9 cellular contexts compared by ENCODE assay signal in the genomic region with DNA sequence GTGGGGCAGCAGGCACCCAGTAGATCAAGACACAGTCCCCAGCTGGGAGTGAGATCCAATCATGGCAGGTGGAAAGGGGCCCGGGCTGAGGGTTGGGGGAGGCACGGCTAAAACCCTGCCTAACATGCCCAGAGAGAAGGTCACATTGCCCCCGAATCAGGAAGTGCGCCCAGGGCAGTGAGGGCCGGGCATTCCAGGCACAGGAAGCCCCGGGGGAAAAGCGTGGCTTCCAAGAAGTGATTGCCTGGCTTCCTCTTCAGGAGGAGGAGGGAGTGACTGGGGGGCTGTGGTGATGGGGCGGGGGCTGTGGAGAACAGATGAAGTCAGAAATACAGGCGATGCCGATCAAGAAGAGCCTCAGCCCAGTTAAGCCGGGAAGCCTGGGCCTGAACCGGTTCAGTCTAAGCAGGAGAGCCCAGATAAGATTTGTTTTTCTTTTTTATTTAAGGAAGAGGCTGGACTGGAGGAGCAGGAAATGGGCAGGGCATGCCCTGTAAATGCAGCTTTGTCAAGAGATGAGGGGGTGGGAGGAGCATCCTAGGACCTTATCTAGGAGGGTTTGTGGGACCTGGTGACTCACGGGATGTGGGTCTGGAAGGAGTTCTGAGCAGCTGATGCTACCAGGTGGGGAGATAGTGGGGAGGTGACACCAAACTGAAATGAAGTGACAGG.
A peak's percentile ranks its signal among the peaks of the same experiment; 100 is the strongest.
DNase-seq lines count a peak whose midpoint lies in the region; ATAC-seq, FAIRE-seq and TF ChIP-seq lines count a peak whose summit lies in the region.
"Had no signal": no experiment of that assay in that cellular context is flagged by ENCODE, and none has a peak within 500 bp of the region (broad histone marks: within the 10 kb centered on the region; RNA-seq: fewer than 3 reads in every experiment).

No MANE protein-coding gene starts in this region.

- POLR2A ChIA-PET in GM12878 (lab: Charles Lee) = interaction anchor here (0.9 to 1.6 kb wide), 5 partner anchors 10 to 46 kb away, joined by 3 to 4 read pairs (median 4); no protein-coding TSS in a partner anchor

- no peaks in the 10 kb centered on the region for H4K20me1 ChIP-seq in GM12878 (ENCODE audit: control insufficient read depth, insufficient read depth)

- SMC1A ChIA-PET in GM12878 (lab: Charles Lee; ENCODE audit: uncharacterized antibody, unreplicated experiment) = interaction anchor here (1.0 to 1.7 kb wide), 6 partner anchors 11 to 75 kb away, joined by 3 to 4 read pairs (median 3); no protein-coding TSS in a partner anchor

- RAD21 ChIA-PET in GM12878 (lab: Charles Lee; ENCODE audit: unreplicated experiment) = no interaction called here

- no peak for TF ChIP-seq RAD21 in GM12878 (IDR thresholded peaks at IDR 0.05; ENCODE audit: insufficient read depth, low read depth, low read length)

- CTCF ChIA-PET in GM12878 (lab: Yijun Ruan, JAX) = interaction anchor here (0.7 to 1.6 kb wide), 6 partner anchors 8 to 90 kb away, joined by 3 to 6 read pairs (median 4); no protein-coding TSS in a partner anchor

- no peak overlapping the region for H3K27ac ChIP-seq in GM12878 (ENCODE audit: control insufficient read depth, insufficient read depth)

- TF ChIP-seq EP300 in GM12878 (IDR thresholded peaks at IDR 0.05; ENCODE audit: borderline replicate concordance in 1 of 2, control insufficient read depth in 1 of 2, low read depth in 2 of 2, low read length in 2 of 2) = no peak

- H3K4me3 ChIP-seq in BE2C (ENCODE audit: low read depth, low read length) (peak overlapping the region; percentile 5; the same call in 1 of the 2 replicates), GM12878 (no peak overlapping the region)

- DNase-seq in BE2C (peak; percentile 80), T1000 (lab: John Stamatoyannopoulos, UW) (peak; percentile 72), GM12878 (ENCODE audit: low read depth, low spot score) (no peak), left kidney (ENCODE audit: low read depth, low spot score) (peak; percentile 33), NCI-H1436 treated with DMSO at 0.1 percent for 48 hours (lab: John Stamatoyannopoulos, UW) (no peak), ecto neural progenitor cell (ENCODE audit: low spot score) (no peak)
- peak; percentile 35 for DNase-seq in stimulated activated CD8-positive, alpha-beta memory T cell treated with anti-CD3 and anti-CD28 coated beads, Interleukin-12 subunit alpha, Interleukin-12 subunit beta, amount 100 ng/mL, for 24 hours (ENCODE audit: extremely low read depth)

- H2AFZ ChIP-seq in GM12878 (ENCODE audit: control insufficient read depth, low read depth, low read length) = peak overlapping the region; percentile 20; the same call in 1 of the 2 replicates

- no peak for TF ChIP-seq POLR2A in GM12878 (IDR thresholded peaks at IDR 0.05; ENCODE audit: low read depth, low read length)

- ATAC-seq in HG02759 (IDR thresholded peaks at IDR 0.05; ENCODE audit: unreplicated experiment) = peak; percentile 72
- ATAC-seq in GM12878 = peak; percentile 62

- no peak overlapping the region for H3K9ac ChIP-seq in GM12878 (ENCODE audit: control insufficient read depth, insufficient read depth, low read length)

- BruUV-seq in GM12878 (replicated peaks; lab: Mats Ljungman, UMichigan) = no TSS peak

- no peak overlapping the region for H3K4me2 ChIP-seq in GM12878 (ENCODE audit: control insufficient read depth, insufficient read depth)

- H3K9me3 ChIP-seq in BE2C (peaks cover 3% of the 10 kb centered on the region), GM12878 (replicated peaks; ENCODE audit: control insufficient read depth, insufficient read depth, low read length) (peaks cover 14% of the 10 kb centered on the region)

- WGBS in GM12878 (ENCODE audit: insufficient coverage, insufficient replicate concordance, low lambda C conversion rate, missing lambda C conversion rate) = 47% methylated on average over 13 of the region's 13 CpGs

- H3K79me2 ChIP-seq in GM12878 (ENCODE audit: control insufficient read depth, insufficient read depth, low read length) = no peaks in the 10 kb centered on the region

- no peaks in the 10 kb centered on the region for H3K36me3 ChIP-seq in BE2C
- H3K36me3 ChIP-seq in GM12878 (ENCODE audit: control insufficient read depth in 2 of 2, insufficient read depth in 2 of 2, low read length in 1 of 2) = no peaks in the 10 kb centered on the region

- FAIRE-seq in GM12878 (lab: Jason Lieb, UNC) = no peak
- FAIRE-seq: islet of Langerhans had no signal

- in situ Hi-C loops in GM12878 (cut with MboI) = no loop called here

- TF ChIP-seq CTCF in BE2C (IDR thresholded peaks at IDR 0.05; ENCODE audit: low read depth, low read length) (no peak), GM12878 (IDR thresholded peaks at IDR 0.05 in 2 of 3, conservative IDR thresholded peaks at IDR 0.05 in 1 of 3; ENCODE audit: control insufficient read depth in 2 of 3, extremely low read depth in 1 of 3, insufficient read depth in 1 of 3, low read depth in 3 of 3, low read length in 3 of 3) (no peak)

- intact Hi-C loops in GM12878 (cut with micrococcal nuclease; ENCODE audit: unreplicated experiment) = no loop called here

- H3K27me3 ChIP-seq in BE2C = no peaks in the 10 kb centered on the region
- no peaks in the 10 kb centered on the region for H3K27me3 ChIP-seq in GM12878 (replicated peaks in 1 of 2; ENCODE audit: control insufficient read depth in 2 of 2, insufficient read depth in 2 of 2, low read length in 1 of 2)

- peaks cover 58% of the 10 kb centered on the region for H3K4me1 ChIP-seq in BE2C
- peaks cover 8% of the 10 kb centered on the region for H3K4me1 ChIP-seq in GM12878 (ENCODE audit: control insufficient read depth, insufficient read depth, low read length)

TF ChIP-seq in GM12878, 131 proteins besides CTCF, POLR2A, EP300 and RAD21:
- TF ChIP-seq SPI1 (IDR thresholded peaks at IDR 0.05; ENCODE audit: borderline replicate concordance, insufficient read depth, low read depth, low read length) (0 out of 2 replicates have a peak, but pooled peaks have one; percentile 37), SMAD1 (IDR thresholded peaks at IDR 0.05; ENCODE audit: low read depth, partially characterized antibody) (no peak), IKZF2 (IDR thresholded peaks at IDR 0.05) (peak in 1 of 2 experiments; percentile 11; a peak in 1 of 4 replicates), SMARCA5 (IDR thresholded peaks at IDR 0.05) (no peak), HDAC2 (IDR thresholded peaks at IDR 0.05) (no peak)
TF ChIP-seq in GM12878: peak in this region for 2.

Comparison
In these comparisons a context has a peak if more than half of its experiments do, and no peak if none do; other contexts are left out.
1. DNase-seq: peak in BE2C (single experiment), T1000 (single experiment), left kidney (single experiment) and stimulated activated CD8-positive, alpha-beta memory T cell treated with anti-CD3 and anti-CD28 coated beads, Interleukin-12 subunit alpha, Interleukin-12 subunit beta, amount 100 ng/mL, for 24 hours (single experiment); none in GM12878 (single experiment), NCI-H1436 treated with DMSO at 0.1 percent for 48 hours (single experiment) and ecto neural progenitor cell (single experiment).